ENCODE assay signal across 10 cellular contexts in genomic region chr11:119791701-119792151, GRCh38.
A peak's percentile ranks its signal among the peaks of the same experiment; 100 is the strongest.
DNase-seq lines count a peak whose midpoint lies in the region; ATAC-seq, FAIRE-seq and TF ChIP-seq lines count a peak whose summit lies in the region.
"Had no signal": no experiment of that assay in that cellular context is flagged by ENCODE, and none has a peak within 500 bp of the region (broad histone marks: within the 10 kb centered on the region; RNA-seq: fewer than 3 reads in every experiment).

No MANE protein-coding gene starts in this region.

- H4K8ac ChIP-seq in H1 (ENCODE audit: extremely low read depth, insufficient read depth, low read length) = peak overlapping the region; percentile 25

- no peak overlapping the region for H3K14ac ChIP-seq in H1 (ENCODE audit: insufficient read length)

- H3K36me3 Mint-ChIP-seq in activated CD4-positive, alpha-beta memory T cell treated with anti-CD3 and anti-CD28 coated beads, Interleukin-2, amount 10 ng/mL, durations not matched to agents 7 days and 5 days (ENCODE audit: low read depth) = no peaks in the 10 kb centered on the region

- H2BK15ac ChIP-seq in H1 (ENCODE audit: low read length) = peak overlapping the region; percentile 16; the same call in 1 of the 2 replicates

- no peak overlapping the region for H3K4me3 ChIP-seq in H1 (ENCODE audit: extremely low read depth in 1 of 4, insufficient read depth in 2 of 4, low read depth in 3 of 4, low read length in 4 of 4)
- no peak overlapping the region for H3K4me3 ChIP-seq in psoas muscle

- FAIRE-seq in H1 (lab: Jason Lieb, UNC) = no peak
- FAIRE-seq: HTR-8/SVneo had no signal

- H3K9me3 Mint-ChIP-seq in activated CD4-positive, alpha-beta memory T cell treated with anti-CD3 and anti-CD28 coated beads, Interleukin-2, amount 10 ng/mL, durations not matched to agents 7 days and 5 days = no peaks in the 10 kb centered on the region
- H3K9me3 Mint-ChIP-seq: dendritic cell treated with granulocyte-macrophage colony-stimulating factor and Interleukin-4, amounts not matched to agents 40 ng/mL and 50 ng/mL, for 4 days had no signal

- H3K27me3 Mint-ChIP-seq in activated CD4-positive, alpha-beta memory T cell treated with anti-CD3 and anti-CD28 coated beads, Interleukin-2, amount 10 ng/mL, durations not matched to agents 7 days and 5 days = peaks cover 9% of the 10 kb centered on the region

- CTCF ChIA-PET in H1 (lab: Charles Lee; ENCODE audit: partially characterized antibody) = interaction anchor here (0.7 to 4.7 kb wide), 15 partner anchors 8 to 317 kb away, joined by 3 to 22 read pairs (median 4); no protein-coding TSS in a partner anchor
- CTCF ChIA-PET in activated CD4-positive, alpha-beta memory T cell treated with anti-CD3 and anti-CD28 coated beads, Interleukin-2, amount 10 ng/mL, durations not matched to agents 7 days and 5 days (lab: Charles Lee) = no interaction called here

- TF ChIP-seq POLR2A in H1 (IDR thresholded peaks at IDR 0.05; ENCODE audit: control extremely low read depth in 1 of 2, low read depth in 2 of 2, low read length in 2 of 2) = no peak

- H3K56ac ChIP-seq in H1 (replicated peaks; ENCODE audit: insufficient read length, low read depth, low read length) = no peak overlapping the region

- 0 out of 2 replicates have a peak overlapping the region, but pooled peaks have one; percentile 52 for H2BK20ac ChIP-seq in H1 (ENCODE audit: low read length)

- H3K4ac ChIP-seq in H1 (replicated peaks; ENCODE audit: insufficient read length, low read depth, low read length) = peak overlapping the region; percentile 39

- POLR2A ChIA-PET in H1 (lab: Charles Lee; ENCODE audit: partially characterized antibody) = interaction anchor here (2.2 kb wide), 1 partner anchor 8 kb away, joined by 6 read pairs; no protein-coding TSS in a partner anchor
- POLR2A ChIA-PET in activated CD4-positive, alpha-beta memory T cell treated with anti-CD3 and anti-CD28 coated beads, Interleukin-2, amount 10 ng/mL, durations not matched to agents 7 days and 5 days (lab: Charles Lee) = no interaction called here

- no peak overlapping the region for H2AFZ ChIP-seq in H1 (ENCODE audit: low read length)

- peak overlapping the region; percentile 53 for H4K91ac ChIP-seq in H1 (replicated peaks; ENCODE audit: insufficient read length, low read length)

- H4K20me1 ChIP-seq in H1 (replicated peaks in 1 of 2; ENCODE audit: control insufficient read depth in 1 of 2, insufficient read depth in 2 of 2, low read length in 2 of 2) = peaks cover 0 to 3% of the 10 kb centered on the region in 2 experiments

- TF ChIP-seq CTCF in H1 (IDR thresholded peaks at IDR 0.05; ENCODE audit: control extremely low read depth in 1 of 3, insufficient read depth in 1 of 3, low read depth in 1 of 3, low read length in 3 of 3) (no peak), psoas muscle (IDR thresholded peaks at IDR 0.05) (no peak)

- peak overlapping the region; percentile 22 to 50; a peak in 2 of 4 replicates for H3K4me2 ChIP-seq in H1 (ENCODE audit: insufficient read depth in 1 of 2, low read depth in 2 of 2, low read length in 2 of 2)

- peaks cover 2 to 55% (median 39%) of the 10 kb centered on the region in 4 experiments; a peak in 6 of 7 replicates for H3K27me3 ChIP-seq in H1 (replicated peaks in 1 of 4; ENCODE audit: control insufficient read depth in 3 of 4, extremely low read depth in 1 of 4, insufficient read depth in 3 of 4, low read length in 3 of 4)
- peaks cover 0 to 14% (median 0%) of the 10 kb centered on the region in 3 donors for H3K27me3 ChIP-seq in psoas muscle (ENCODE audit: insufficient read depth in 3 of 3, low read length in 2 of 3)

- no peak overlapping the region for H2AK5ac ChIP-seq in H1 (ENCODE audit: low read depth, low read length)

- 29% methylated on average over 6 of the region's 6 CpGs; no CpG with 5 or more reads in 1 of the 2 experiments for WGBS in H1 (ENCODE audit: extremely low coverage in 1 of 2, insufficient coverage in 1 of 2, insufficient read length in 1 of 2, insufficient replicate concordance in 2 of 2, low coverage in 1 of 2, low lambda C conversion rate in 2 of 2, missing lambda C conversion rate in 1 of 2), 2 experiments
- WGBS in psoas muscle, 3 donors = 27 to 48% (median 32%) methylated on average over 6 of the region's 6 CpGs

- no peak overlapping the region for H3K27ac ChIP-seq in H1 (ENCODE audit: low read depth, low read length)
- H3K27ac ChIP-seq in psoas muscle = no peak overlapping the region

- no peak overlapping the region for H3K23ac ChIP-seq in H1 (ENCODE audit: insufficient read length)

- H3K79me1 ChIP-seq in H1 (ENCODE audit: low read depth, low read length) = no peaks in the 10 kb centered on the region

- no peak overlapping the region for H2BK5ac ChIP-seq in H1 (ENCODE audit: low read depth, low read length)

- no peak for TF ChIP-seq EP300 in H1 (IDR thresholded peaks at IDR 0.05; ENCODE audit: borderline replicate concordance in 1 of 2, low read depth in 2 of 2, low read length in 2 of 2)

- H3K79me2 ChIP-seq in H1 (ENCODE audit: control insufficient read depth in 1 of 2, insufficient read depth in 2 of 2, low read length in 2 of 2) = no peaks in the 10 kb centered on the region

- no peak overlapping the region for H4K5ac ChIP-seq in H1 (ENCODE audit: insufficient read length, low read depth, low read length)

- no peaks in the 10 kb centered on the region for H3K23me2 ChIP-seq in H1 (ENCODE audit: low read depth, low read length)

- H3K4me3 Mint-ChIP-seq in activated CD4-positive, alpha-beta memory T cell treated with anti-CD3 and anti-CD28 coated beads, Interleukin-2, amount 10 ng/mL, durations not matched to agents 7 days and 5 days = no peak overlapping the region
- H3K4me3 Mint-ChIP-seq: dendritic cell treated with granulocyte-macrophage colony-stimulating factor and Interleukin-4, amounts not matched to agents 40 ng/mL and 50 ng/mL, for 4 days had no signal

- H3K4me1 Mint-ChIP-seq in activated CD4-positive, alpha-beta memory T cell treated with anti-CD3 and anti-CD28 coated beads, Interleukin-2, amount 10 ng/mL, durations not matched to agents 7 days and 5 days = no peaks in the 10 kb centered on the region

- H2BK12ac ChIP-seq in H1 (ENCODE audit: low read depth, low read length) = peak overlapping the region; percentile 40; the same call in 1 of the 2 replicates

- H3K9ac ChIP-seq in H1 (replicated peaks in 1 of 4; ENCODE audit: extremely low read depth in 1 of 4, low read depth in 3 of 4, low read length in 3 of 4) = no peak overlapping the region

- H3K9me3 ChIP-seq in H1 (ENCODE audit: insufficient read depth in 2 of 2, low read depth in 1 of 2, low read length in 1 of 2) (no peaks in the 10 kb centered on the region), psoas muscle (no peaks in the 10 kb centered on the region)

- no peak overlapping the region for H2BK120ac ChIP-seq in H1 (replicated peaks; ENCODE audit: low read depth, low read length)

- H3K4me1 ChIP-seq in H1 (replicated peaks in 1 of 4; ENCODE audit: control insufficient read depth in 3 of 4, insufficient read depth in 4 of 4, low read length in 3 of 4) = peaks cover 18 to 48% (median 34%) of the 10 kb centered on the region in 4 experiments
- H3K4me1 ChIP-seq in psoas muscle = no peaks in the 10 kb centered on the region

- TF ChIP-seq RAD21 in H1 (IDR thresholded peaks at IDR 0.05 in 1 of 2, conservative IDR thresholded peaks at IDR 0.05 in 1 of 2; ENCODE audit: low read depth in 2 of 2, low read length in 2 of 2) = no peak

- H3K36me3 ChIP-seq in H1 (ENCODE audit: control insufficient read depth in 2 of 4, insufficient read depth in 4 of 4, low read length in 3 of 4) = no peaks in the 10 kb centered on the region
- H3K36me3 ChIP-seq in psoas muscle (ENCODE audit: insufficient read depth in 1 of 2, low read depth in 1 of 2) = no peaks in the 10 kb centered on the region

- intact Hi-C loops in posterior cingulate gyrus (cut with DNase I) (no loop called here), psoas muscle (cut with DNase I) (no loop called here)

- DNase-seq in ELR (ENCODE audit: low read depth) = peak; percentile 4
- peak; percentile 65 for DNase-seq in NCI-H146 (lab: John Stamatoyannopoulos, UW)
- DNase-seq in H1 (ENCODE audit: low read depth in 1 of 2, low spot score in 2 of 2) = no peak
- DNase-seq in posterior cingulate gyrus = peak in 9 of 10 donors; percentile 36 to 96 (median 77)
- DNase-seq in psoas muscle = no peak
- DNase-seq in activated CD4-positive, alpha-beta memory T cell treated with anti-CD3 and anti-CD28 coated beads, Interleukin-2, amount 10 ng/mL, durations not matched to agents 7 days and 5 days = no peak

- no peak overlapping the region; the same call in 1 of the 2 replicates for H3K18ac ChIP-seq in H1 (ENCODE audit: extremely low read depth, low read length)

- H3K27ac Mint-ChIP-seq in activated CD4-positive, alpha-beta memory T cell treated with anti-CD3 and anti-CD28 coated beads, Interleukin-2, amount 10 ng/mL, durations not matched to agents 7 days and 5 days = no peak overlapping the region
- H3K27ac Mint-ChIP-seq: dendritic cell treated with granulocyte-macrophage colony-stimulating factor and Interleukin-4, amounts not matched to agents 40 ng/mL and 50 ng/mL, for 4 days had no signal

- no peak for ATAC-seq in HG03442 (IDR thresholded peaks at IDR 0.05; ENCODE audit: unreplicated experiment)
- no peak for ATAC-seq in psoas muscle
- ATAC-seq in HG02885 (IDR thresholded peaks at IDR 0.05; ENCODE audit: poor library complexity, unreplicated experiment) = no peak

TF ChIP-seq in H1, 55 proteins besides CTCF, POLR2A, EP300 and RAD21:
- TF ChIP-seq ASH2L (IDR thresholded peaks at IDR 0.05; ENCODE audit: low read length) (no peak), CEBPB (IDR thresholded peaks at IDR 0.05; ENCODE audit: low read depth, low read length) (no peak), TCF12 (IDR thresholded peaks at IDR 0.05; ENCODE audit: low read depth, low read length) (no peak), GABPA (IDR thresholded peaks at IDR 0.05; ENCODE audit: borderline replicate concordance, insufficient read depth, low read length) (no peak), CTBP2 (IDR thresholded peaks at IDR 0.05; ENCODE audit: borderline replicate concordance, insufficient read depth, insufficient read length, low read length) (no peak), ZNF274 (IDR thresholded peaks at IDR 0.05; ENCODE audit: borderline replicate concordance, extremely low read depth, low read length) (no peak), TEAD4 (IDR thresholded peaks at IDR 0.05; ENCODE audit: low read depth, low read length) (no peak), CBX8 (IDR thresholded peaks at IDR 0.05; ENCODE audit: borderline replicate concordance, low read depth, low read length) (no peak), POU5F1 (IDR thresholded peaks at IDR 0.05; ENCODE audit: low read depth, low read length) (no peak)

Comparison
In these comparisons a context has a peak if more than half of its experiments do, and no peak if none do; other contexts are left out.
1. DNase-seq: peak in ELR (single experiment), NCI-H146 (single experiment) and posterior cingulate gyrus (9 of 10); none in H1 (0 of 2), psoas muscle (0 of 2) and activated CD4-positive, alpha-beta memory T cell treated with anti-CD3 and anti-CD28 coated beads, Interleukin-2, amount 10 ng/mL, durations not matched to agents 7 days and 5 days (single experiment).